ENCODE assay signal across 11 cellular contexts in the genomic region with DNA sequence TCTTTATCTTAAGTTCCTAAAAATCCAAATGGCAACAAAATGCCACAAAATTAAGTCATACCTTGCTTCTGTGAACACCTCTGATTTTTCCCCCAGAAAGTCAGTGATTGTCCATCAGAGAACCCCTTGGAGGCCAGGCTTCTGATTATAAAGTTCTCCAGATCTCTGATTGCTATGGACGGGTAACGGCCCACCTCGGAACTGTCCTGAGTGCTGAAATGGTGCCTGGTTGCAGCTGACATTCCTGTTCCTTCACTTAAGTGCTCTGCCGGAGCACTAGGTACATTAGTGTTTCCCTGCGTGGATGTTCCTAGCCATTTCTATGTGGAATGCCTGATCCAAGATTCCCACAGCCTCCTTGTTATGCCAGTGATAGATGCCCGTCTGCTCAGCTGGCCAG.
A peak's percentile ranks its signal among the peaks of the same experiment; 100 is the strongest.
DNase-seq lines count a peak whose midpoint lies in the region; ATAC-seq and TF ChIP-seq lines count a peak whose summit lies in the region.
"Had no signal": no experiment of that assay in that cellular context is flagged by ENCODE, and none has a peak within 500 bp of the region (broad histone marks: within the 10 kb centered on the region; RNA-seq: fewer than 3 reads in every experiment).

No MANE protein-coding gene starts in this region.

- no peaks in the 10 kb centered on the region for H3K36me3 Mint-ChIP-seq in activated naive CD4-positive, alpha-beta T cell treated with anti-CD3 and anti-CD28 coated beads, Interleukin-2, amount 10 ng/mL, durations not matched to agents 7 days and 5 days
- no peaks in the 10 kb centered on the region for H3K36me3 Mint-ChIP-seq in activated naive CD4-positive, alpha-beta T cell treated with anti-CD3 and anti-CD28 coated beads, Interleukin-2, amount 50 U/mL, for 72 hours

- H3K4me3 ChIP-seq in fibroblast of the aortic adventitia (ENCODE audit: low read depth, low read length) (no peak overlapping the region), smooth muscle cell (no peak overlapping the region)

- no peaks in the 10 kb centered on the region for H4K20me1 ChIP-seq in smooth muscle cell (ENCODE audit: low read depth)

- CTCF ChIA-PET in activated naive CD4-positive, alpha-beta T cell treated with anti-CD3 and anti-CD28 coated beads, Interleukin-2, amount 10 ng/mL, durations not matched to agents 7 days and 5 days (lab: Charles Lee) = no interaction called here

- H3K4me1 Mint-ChIP-seq in activated naive CD4-positive, alpha-beta T cell treated with anti-CD3 and anti-CD28 coated beads, Interleukin-2, amount 10 ng/mL, durations not matched to agents 7 days and 5 days = no peaks in the 10 kb centered on the region

- H3K27ac Mint-ChIP-seq in activated naive CD4-positive, alpha-beta T cell treated with anti-CD3 and anti-CD28 coated beads, Interleukin-2, amount 10 ng/mL, durations not matched to agents 7 days and 5 days = no peak overlapping the region
- H3K27ac Mint-ChIP-seq in activated naive CD4-positive, alpha-beta T cell treated with anti-CD3 and anti-CD28 coated beads, Interleukin-2, amount 50 U/mL, for 72 hours = no peak overlapping the region

- TF ChIP-seq CTCF in fibroblast of the aortic adventitia (IDR thresholded peaks at IDR 0.05; ENCODE audit: insufficient read depth, low read length) (no peak), smooth muscle cell (IDR thresholded peaks at IDR 0.05; ENCODE audit: borderline replicate concordance, insufficient read depth, poor library complexity, severe bottlenecking) (no peak)

- no peaks in the 10 kb centered on the region for H3K36me3 ChIP-seq in smooth muscle cell (ENCODE audit: low read depth)

- peaks cover 24% of the 10 kb centered on the region for H3K27me3 ChIP-seq in smooth muscle cell (ENCODE audit: low read depth)

- no peak overlapping the region for H3K27ac ChIP-seq in smooth muscle cell (ENCODE audit: low read depth)

- H3K9ac ChIP-seq in smooth muscle cell (ENCODE audit: low read depth) = no peak overlapping the region

- in situ Hi-C loops in SK-MEL-5 (cut with HindIII; ENCODE audit: low pct_unique_long_range_greater_than_20kb, low sequenced_read_pairs) = no loop called here

- H3K4me3 Mint-ChIP-seq in activated naive CD4-positive, alpha-beta T cell treated with anti-CD3 and anti-CD28 coated beads, Interleukin-2, amount 10 ng/mL, durations not matched to agents 7 days and 5 days = no peak overlapping the region

- no peak overlapping the region for H2AFZ ChIP-seq in smooth muscle cell (ENCODE audit: low read depth)

- no peaks in the 10 kb centered on the region for H3K79me2 ChIP-seq in smooth muscle cell (ENCODE audit: low read depth)

- no peak for ATAC-seq in activated naive CD4-positive, alpha-beta T cell treated with anti-CD3 and anti-CD28 coated beads, Interleukin-2, amount 50 U/mL, for 72 hours
- no peak for ATAC-seq in HG03521 (IDR thresholded peaks at IDR 0.05; ENCODE audit: unreplicated experiment)

- 36% methylated on average over 6 of the region's 6 CpGs for WGBS in smooth muscle cell (ENCODE audit: low lambda C conversion rate)

- peak; percentile 28 for DNase-seq in activated naive CD4-positive, alpha-beta T cell treated with anti-CD3 and anti-CD28 coated beads, Interleukin-2, amount 10 ng/mL, durations not matched to agents 7 days and 5 days
- no peak for DNase-seq in activated naive CD4-positive, alpha-beta T cell treated with anti-CD3 and anti-CD28 coated beads, Interleukin-2, amount 50 U/mL, for 72 hours (ENCODE audit: low spot score in 2 of 2)
- peak; percentile 26 for DNase-seq in SK-MEL-5 (ENCODE audit: low read depth, low spot score)
- DNase-seq in fibroblast of the aortic adventitia (ENCODE audit: low read depth) = peak; percentile 37
- peak; percentile 2 for DNase-seq in smooth muscle cell (lab: John Stamatoyannopoulos, UW; ENCODE audit: unreplicated experiment)
- no peak for DNase-seq in superior temporal gyrus (ENCODE audit: extremely low spot score)
- DNase-seq in cortex of kidney (lab: John Stamatoyannopoulos, UW) = no peak
- DNase-seq: anterior cingulate cortex, NCI-H774, retina had no signal

- no peaks in the 10 kb centered on the region for H3K9me3 Mint-ChIP-seq in activated naive CD4-positive, alpha-beta T cell treated with anti-CD3 and anti-CD28 coated beads, Interleukin-2, amount 10 ng/mL, durations not matched to agents 7 days and 5 days
- H3K9me3 Mint-ChIP-seq in activated naive CD4-positive, alpha-beta T cell treated with anti-CD3 and anti-CD28 coated beads, Interleukin-2, amount 50 U/mL, for 72 hours = no peaks in the 10 kb centered on the region

- no peaks in the 10 kb centered on the region for H3K9me3 ChIP-seq in smooth muscle cell (replicated peaks; ENCODE audit: low read depth)

- no peak overlapping the region for H3K4me2 ChIP-seq in smooth muscle cell

- H3F3A ChIP-seq in smooth muscle cell (ENCODE audit: low read depth) = no peaks in the 10 kb centered on the region

- H3K4me1 ChIP-seq in smooth muscle cell (ENCODE audit: low read depth) = no peaks in the 10 kb centered on the region

- H3K27me3 Mint-ChIP-seq in activated naive CD4-positive, alpha-beta T cell treated with anti-CD3 and anti-CD28 coated beads, Interleukin-2, amount 10 ng/mL, durations not matched to agents 7 days and 5 days = peaks cover 16% of the 10 kb centered on the region

Comparison
In these comparisons a context has a peak if more than half of its experiments do, and no peak if none do; other contexts are left out.
1. DNase-seq: peak in activated naive CD4-positive, alpha-beta T cell treated with anti-CD3 and anti-CD28 coated beads, Interleukin-2, amount 10 ng/mL, durations not matched to agents 7 days and 5 days (single experiment), SK-MEL-5 (single experiment), fibroblast of the aortic adventitia (single experiment) and smooth muscle cell (single experiment); none in activated naive CD4-positive, alpha-beta T cell treated with anti-CD3 and anti-CD28 coated beads, Interleukin-2, amount 50 U/mL, for 72 hours (0 of 2), superior temporal gyrus (single experiment) and cortex of kidney (single experiment).